8 cellular contexts compared by ENCODE assay signal in the genomic region with DNA sequence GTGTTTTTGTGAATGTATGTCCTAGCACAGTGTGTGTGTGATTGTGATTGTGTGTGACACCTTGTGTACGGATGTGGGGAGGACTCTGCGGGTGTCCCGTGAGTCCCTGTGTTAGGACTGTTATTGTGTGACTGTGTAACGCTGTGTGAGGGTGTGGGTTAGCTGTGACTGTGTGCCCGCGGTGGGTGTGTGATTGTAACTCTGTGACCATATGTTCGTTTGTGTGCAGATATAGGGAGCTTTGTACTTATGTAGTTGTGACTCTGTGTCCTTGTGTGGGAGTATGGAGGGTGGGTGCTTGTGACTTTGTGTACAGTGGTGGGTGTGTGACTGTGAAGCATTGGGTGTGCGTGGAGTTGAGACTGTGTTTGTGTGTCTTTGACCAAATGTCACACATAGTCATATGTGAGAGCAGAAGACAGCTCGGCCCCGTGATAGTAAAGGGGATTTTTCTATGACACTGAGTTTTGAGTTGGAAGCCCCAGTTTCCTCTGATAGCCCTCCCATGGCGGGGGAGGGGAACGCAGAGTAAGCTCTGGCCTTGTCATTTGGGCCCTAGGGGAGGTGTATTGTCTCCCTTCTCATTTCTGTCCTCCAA. TPM values are rescaled to one million over a fixed set of nuclear protein-coding genes. Genes with fewer than 3 reads are reported as not detected.
DNase-seq lines count a peak whose midpoint lies in the region; ATAC-seq and TF ChIP-seq lines count a peak whose summit lies in the region.

No MANE protein-coding gene starts in this region.

- H3K27ac ChIP-seq in SK-N-SH (ENCODE audit: low read depth in 2 of 2, low read length in 1 of 2) (peak overlapping the region; percentile 86 to 96; a peak in 3 of 4 replicates), upper lobe of right lung (peak overlapping the region; percentile 90)

- H3K36me3 ChIP-seq in SK-N-SH (replicated peaks in 1 of 2; ENCODE audit: control insufficient read depth in 1 of 2, insufficient read depth in 2 of 2, low read length in 1 of 2) = peaks cover 7 to 41% of the 10 kb centered on the region in 2 experiments
- H3K36me3 ChIP-seq in upper lobe of right lung = no peaks in the 10 kb centered on the region

- H3K27ac Mint-ChIP-seq in T-helper 17 cell (peak overlapping the region; percentile 92), endothelial cell (ENCODE audit: unreplicated experiment) (peak overlapping the region; percentile 89), nephron progenitor cell (peak overlapping the region; percentile 100)

- CTCF ChIA-PET in SK-N-SH (lab: Yijun Ruan, JAX) = interaction anchor here (0.6 to 0.9 kb wide), 2 partner anchors 39 to 321 kb away, joined by 3 read pairs; no protein-coding TSS in a partner anchor

- H3K27me3 ChIP-seq in SK-N-SH (ENCODE audit: insufficient read depth) = no peaks in the 10 kb centered on the region
- H3K27me3 ChIP-seq in upper lobe of right lung = no peaks in the 10 kb centered on the region

- no peak for TF ChIP-seq EP300 in SK-N-SH (IDR thresholded peaks at IDR 0.05; ENCODE audit: borderline replicate concordance in 1 of 2, low read depth in 1 of 2, low read length in 1 of 2)

- no peak for TF ChIP-seq CTCF in SK-N-SH (IDR thresholded peaks at IDR 0.05)
- no peak for TF ChIP-seq CTCF in endothelial cell (IDR thresholded peaks at IDR 0.05; ENCODE audit: unreplicated experiment)
- no peak for TF ChIP-seq CTCF in nephron progenitor cell (IDR thresholded peaks at IDR 0.05)
- no peak for TF ChIP-seq CTCF in upper lobe of right lung (IDR thresholded peaks at IDR 0.05)

- no peaks in the 10 kb centered on the region for H3K9me2 ChIP-seq in SK-N-SH

- POLR2A ChIA-PET in SK-N-SH (lab: Yijun Ruan, JAX) = interaction anchor here (0.7 to 1.7 kb wide), 7 partner anchors 21 to 689 kb away, joined by 4 to 21 read pairs (median 4); partner anchors contain the start of genes ZNF146, ZNF345, ZNF382 and ZNF383

- H3K27me3 Mint-ChIP-seq in T-helper 17 cell (no peaks in the 10 kb centered on the region), endothelial cell (ENCODE audit: unreplicated experiment) (peaks cover 11% of the 10 kb centered on the region), nephron progenitor cell (ENCODE audit: low read depth, poor library complexity) (peaks cover 13% of the 10 kb centered on the region)

- no peaks in the 10 kb centered on the region for H3F3A ChIP-seq in SK-N-SH (replicated peaks; ENCODE audit: insufficient read depth)

- no peak; the same call in 1 of the 3 replicates for ATAC-seq in SK-N-SH treated with all-trans-retinoic acid at 6 μM for 48 hours
- ATAC-seq in HG02884 (IDR thresholded peaks at IDR 0.05; ENCODE audit: unreplicated experiment) = peak; percentile 15
- no peak for ATAC-seq in T-helper 17 cell
- ATAC-seq in upper lobe of right lung = peak; percentile 35

- H3K4me1 Mint-ChIP-seq in T-helper 17 cell (peaks cover 10% of the 10 kb centered on the region), endothelial cell (ENCODE audit: unreplicated experiment) (peaks cover 18% of the 10 kb centered on the region), nephron progenitor cell (peaks cover 15% of the 10 kb centered on the region)

- TF ChIP-seq RAD21 in SK-N-SH (IDR thresholded peaks at IDR 0.05; ENCODE audit: low read length) = no peak

- H3K4me3 Mint-ChIP-seq in T-helper 17 cell (peak overlapping the region; percentile 96), endothelial cell (ENCODE audit: unreplicated experiment) (peak overlapping the region; percentile 100), nephron progenitor cell (peak overlapping the region; percentile 97)

- peak; percentile 25 for DNase-seq in SK-N-SH
- no peak for DNase-seq in T-helper 17 cell
- peak; percentile 3 for DNase-seq in endothelial cell (ENCODE audit: low spot score)
- peak; percentile 4 for DNase-seq in nephron progenitor cell
- DNase-seq in upper lobe of right lung = no peak
- DNase-seq in DMS79 treated with DMSO at 0.1 percent for 48 hours (lab: John Stamatoyannopoulos, UW) = no peak

- intact Hi-C loops in upper lobe of right lung (cut with DNase I) = no loop called here

- peaks cover 5% of the 10 kb centered on the region for H3K9me3 Mint-ChIP-seq in endothelial cell (ENCODE audit: unreplicated experiment)
- H3K9me3 Mint-ChIP-seq in nephron progenitor cell = peaks cover 92% of the 10 kb centered on the region

- WGBS in SK-N-SH (ENCODE audit: low lambda C conversion rate) = 17% methylated on average over 11 of the region's 12 CpGs

- H3K9ac ChIP-seq in SK-N-SH = peak overlapping the region; percentile 84

- no peaks in the 10 kb centered on the region for H4K20me1 ChIP-seq in SK-N-SH (ENCODE audit: insufficient read depth)

- H2AFZ ChIP-seq in SK-N-SH (ENCODE audit: low read depth) = peak overlapping the region; percentile 94

- H3K4me2 ChIP-seq in SK-N-SH = peak overlapping the region; percentile 79

- H3K4me3 ChIP-seq in SK-N-SH (ENCODE audit: low read depth in 2 of 2, low read length in 1 of 2) (peak overlapping the region; percentile 73 to 74), upper lobe of right lung (peak overlapping the region; percentile 68)

- peaks cover 6% of the 10 kb centered on the region for H3K36me3 Mint-ChIP-seq in T-helper 17 cell (ENCODE audit: low read depth)
- H3K36me3 Mint-ChIP-seq in endothelial cell (ENCODE audit: low read depth, unreplicated experiment) = peaks cover 36% of the 10 kb centered on the region
- peaks cover 93% of the 10 kb centered on the region for H3K36me3 Mint-ChIP-seq in nephron progenitor cell (ENCODE audit: low read depth)

- peaks cover 50% of the 10 kb centered on the region for H3K79me2 ChIP-seq in SK-N-SH (ENCODE audit: insufficient read depth)

- H3K9me3 ChIP-seq in SK-N-SH (no peaks in the 10 kb centered on the region), T-helper 17 cell (ENCODE audit: control insufficient read depth, low read length, poor library complexity, severe bottlenecking) (peaks cover 5% of the 10 kb centered on the region), upper lobe of right lung (peaks cover 23% of the 10 kb centered on the region)

- H3K4me1 ChIP-seq in SK-N-SH (ENCODE audit: control insufficient read depth in 1 of 2, insufficient read depth in 2 of 2, low read depth in 1 of 2, low read length in 1 of 2) (no peaks in the 10 kb centered on the region; a peak in 2 of 4 replicates), upper lobe of right lung (peaks cover 6% of the 10 kb centered on the region)

TF ChIP-seq in SK-N-SH, 30 proteins besides CTCF, POLR2A, EP300 and RAD21:
- no peak for TF ChIP-seq RXRA (IDR thresholded peaks at IDR 0.05; ENCODE audit: borderline replicate concordance, low read depth)
- no peak for TF ChIP-seq MEF2A (IDR thresholded peaks at IDR 0.05; ENCODE audit: borderline replicate concordance, low read depth)
- TF ChIP-seq IRF3 (IDR thresholded peaks at IDR 0.05; ENCODE audit: low read depth, low read length) = no peak
- TF ChIP-seq SIN3A (IDR thresholded peaks at IDR 0.05; ENCODE audit: borderline replicate concordance, low read depth, low read length) = no peak

TF ChIP-seq in SK-N-SH treated with all-trans-retinoic acid at 6 μM for 48 hours, 23 proteins besides CTCF, POLR2A, EP300 and RAD21 (continues in another document):
- TF ChIP-seq OSR1 (CRISPR knock-in tag; IDR thresholded peaks at IDR 0.05) (no peak), TCF4 (CRISPR knock-in tag; IDR thresholded peaks at IDR 0.05; ENCODE audit: borderline replicate concordance) (no peak), PPARA (CRISPR knock-in tag; IDR thresholded peaks at IDR 0.05; ENCODE audit: borderline replicate concordance) (no peak), ZNF70 (CRISPR knock-in tag; IDR thresholded peaks at IDR 0.05) (no peak), ZFP30 (CRISPR knock-in tag; IDR thresholded peaks at IDR 0.05) (no peak), CREB5 (CRISPR knock-in tag; IDR thresholded peaks at IDR 0.05; ENCODE audit: low read depth) (no peak), ZFP3 (CRISPR knock-in tag; IDR thresholded peaks at IDR 0.05) (no peak)

RNA-seq across cellular contexts. Expression of gene ZNF260, which starts 0.9 kb away (rescaled TPM):
- 2.6 and 4.7 TPM in 2 replicates for polyA plus RNA-seq in SK-N-SH (2012; rRNA removed)
- polyA plus RNA-seq in SK-N-SH (2012; cell fraction: cytosol; rRNA removed) = 4.9 and 5.3 TPM in 2 replicates
- 2.9 and 4.8 TPM in 2 replicates for polyA plus RNA-seq in SK-N-SH (2012; cell fraction: nucleus; rRNA removed)
- total RNA-seq in T-helper 17 cell (1 to 10 TPM; 4.6 to 5.4 TPM), endothelial cell (ENCODE audit: unreplicated experiment) (20.6 TPM), upper lobe of right lung (10.5 TPM)

RNA-seq across cellular contexts. Expression of gene ZNF566, which starts 39.7 kb away (rescaled TPM):
- 1.7 and 3.4 TPM in 2 replicates for polyA plus RNA-seq in SK-N-SH (2012; rRNA removed)
- polyA plus RNA-seq in SK-N-SH (2012; cell fraction: cytosol; rRNA removed) = 2.5 and 2.8 TPM in 2 replicates
- 5.7 and 6.7 TPM in 2 replicates for polyA plus RNA-seq in SK-N-SH (2012; cell fraction: nucleus; rRNA removed)
- total RNA-seq in T-helper 17 cell (1 to 10 TPM; 7.8 to 8.5 TPM), endothelial cell (ENCODE audit: unreplicated experiment) (10.4 TPM), upper lobe of right lung (12.0 TPM)

RNA-seq across cellular contexts. Expression of gene ZNF529, which starts 44.1 kb away (rescaled TPM):
- 5.6 and 8.6 TPM in 2 replicates for polyA plus RNA-seq in SK-N-SH (2012; rRNA removed)
- 6.1 TPM in 2 replicates for polyA plus RNA-seq in SK-N-SH (2012; cell fraction: cytosol; rRNA removed)
- 12.8 and 18.7 TPM in 2 replicates for polyA plus RNA-seq in SK-N-SH (2012; cell fraction: nucleus; rRNA removed)
- total RNA-seq in T-helper 17 cell = 10 to 100 TPM; 25.9 to 30.6 TPM
- total RNA-seq in endothelial cell (ENCODE audit: unreplicated experiment) = 19.0 TPM
- 8.4 TPM for total RNA-seq in upper lobe of right lung

Comparison
In these comparisons a context has a peak if more than half of its experiments do, and no peak if none do; other contexts are left out.
1. DNase-seq: peak in SK-N-SH (single experiment), endothelial cell (single experiment) and nephron progenitor cell (single experiment); none in T-helper 17 cell (0 of 3), upper lobe of right lung (single experiment) and DMS79 treated with DMSO at 0.1 percent for 48 hours (single experiment).
2. ATAC-seq: peak in HG02884 (single experiment) and upper lobe of right lung (single experiment); none in SK-N-SH treated with all-trans-retinoic acid at 6 μM for 48 hours (single experiment) and T-helper 17 cell (single experiment).
3. Peak in every context shown above with its lines, with median percentiles within 50 percentile points of each other: H3K27ac Mint-ChIP-seq and H3K4me3 Mint-ChIP-seq.